ENCODE assay signal across 1 cellular context in the genomic region with DNA sequence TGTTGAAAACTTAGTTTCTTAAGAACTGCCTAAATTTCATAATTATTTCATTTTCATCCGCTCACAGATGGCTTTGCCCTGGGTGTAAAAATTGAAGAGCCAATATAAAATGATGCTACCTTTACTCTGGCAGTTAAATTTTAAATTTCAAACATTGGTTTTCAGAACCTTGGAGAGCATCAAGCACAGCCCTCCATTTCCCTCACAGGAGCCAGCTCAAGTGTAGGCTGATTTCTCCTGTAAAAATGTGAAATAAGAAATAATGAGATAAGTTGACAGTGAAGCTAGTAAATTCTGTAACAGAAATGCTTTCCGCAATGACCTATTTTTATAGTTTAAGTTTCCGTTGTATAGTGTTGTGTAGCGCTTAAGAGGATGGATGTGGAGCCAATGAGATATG.
TF ChIP-seq lines count a peak whose summit lies in the region.

No MANE protein-coding gene starts in this region.

TF ChIP-seq in H1, 55 proteins besides CTCF, POLR2A, EP300 and RAD21:
- TF ChIP-seq RXRA (IDR thresholded peaks at IDR 0.05; ENCODE audit: insufficient read depth, low read depth, low read length) (no peak), CREB1 (IDR thresholded peaks at IDR 0.05) (no peak), SP4 (IDR thresholded peaks at IDR 0.05; ENCODE audit: low read length) (no peak), TAF7 (optimal IDR thresholded peaks at IDR 0.05; ENCODE audit: borderline replicate concordance, low read depth, low read length) (no peak), YY1 (IDR thresholded peaks at IDR 0.05; ENCODE audit: low read depth, low read length) (peak; percentile 76; the same call in 1 of the 2 replicates), TCF12 (IDR thresholded peaks at IDR 0.05; ENCODE audit: low read depth, low read length) (no peak)
